1 cellular context compared by ENCODE assay signal in the genomic region with DNA sequence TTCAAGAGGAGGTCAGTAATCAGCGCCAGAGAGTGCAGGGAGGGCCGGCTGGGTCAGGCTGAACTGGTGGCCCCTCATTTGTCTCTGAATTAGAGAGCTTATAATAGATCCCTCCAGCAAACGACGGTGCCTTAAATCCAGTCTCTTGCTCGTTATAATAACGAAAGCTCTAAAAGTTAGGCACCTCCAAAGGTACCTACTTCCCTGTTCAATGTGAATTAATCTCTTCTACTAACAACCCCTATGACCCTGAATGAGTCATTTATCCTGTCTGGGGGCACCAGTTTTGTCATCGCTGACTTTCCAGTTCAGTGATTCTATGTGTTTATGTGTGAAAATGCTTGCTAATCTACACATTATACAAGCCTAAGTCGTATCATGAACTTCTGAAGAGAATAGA.
TF ChIP-seq lines count a peak whose summit lies in the region.

No MANE protein-coding gene starts in this region.

TF ChIP-seq in HEK293, 187 proteins besides CTCF, POLR2A, EP300 and RAD21 (continued from another document):
- TF ChIP-seq ZNF302 (tag by site-specific recombination; IDR thresholded peaks at IDR 0.05; ENCODE audit: low read depth) (no peak), BCL11A (tag by site-specific recombination; IDR thresholded peaks at IDR 0.05; ENCODE audit: low read depth) (peak; percentile 70; the same call in 1 of the 2 replicates), OSR2 (tag by site-specific recombination; IDR thresholded peaks at IDR 0.05) (no peak), ZNF555 (tag by site-specific recombination; conservative IDR thresholded peaks at IDR 0.05) (no peak), ZNF558 (tag by site-specific recombination; IDR thresholded peaks at IDR 0.05) (peak; percentile 8; the same call in 1 of the 2 replicates), ZNF132 (tag by site-specific recombination; IDR thresholded peaks at IDR 0.05; ENCODE audit: borderline replicate concordance) (no peak), ZNF292 (tag by site-specific recombination; IDR thresholded peaks at IDR 0.05; ENCODE audit: borderline replicate concordance, low read depth) (no peak), ZXDB (tag by site-specific recombination; IDR thresholded peaks at IDR 0.05) (peak; percentile 27; the same call in 1 of the 2 replicates), GLIS2 (tag by site-specific recombination; IDR thresholded peaks at IDR 0.05) (peak; percentile 31; the same call in 1 of the 2 replicates), SP7 (tag by site-specific recombination; IDR thresholded peaks at IDR 0.05) (0 out of 2 replicates have a peak, but pooled peaks have one; percentile 14), ZNF404 (tag by site-specific recombination; IDR thresholded peaks at IDR 0.05) (no peak), ZNF660 (tag by site-specific recombination; IDR thresholded peaks at IDR 0.05) (peak; percentile 67), ZNF23 (tag by site-specific recombination; IDR thresholded peaks at IDR 0.05; ENCODE audit: borderline replicate concordance) (no peak), ZNF596 (tag by site-specific recombination; IDR thresholded peaks at IDR 0.05) (no peak), SETDB1 (IDR thresholded peaks at IDR 0.05; ENCODE audit: insufficient read length, low read length) (no peak), KLF10 (tag by site-specific recombination; IDR thresholded peaks at IDR 0.05) (0 out of 2 replicates have a peak, but pooled peaks have one; percentile 5), ZNF335 (tag by site-specific recombination; conservative IDR thresholded peaks at IDR 0.05) (peak; percentile 84), KLF16 (tag by site-specific recombination; IDR thresholded peaks at IDR 0.05) (no peak), ZIC2 (tag by site-specific recombination; IDR thresholded peaks at IDR 0.05) (no peak), ZNF350 (tag by site-specific recombination; IDR thresholded peaks at IDR 0.05) (no peak), PRDM6 (tag by site-specific recombination; IDR thresholded peaks at IDR 0.05) (peak; percentile 32; the same call in 1 of the 2 replicates), ZBTB44 (tag by site-specific recombination; IDR thresholded peaks at IDR 0.05) (no peak), ZNF707 (tag by site-specific recombination; IDR thresholded peaks at IDR 0.05) (0 out of 2 replicates have a peak, but pooled peaks have one; percentile 17), PATZ1 (tag by site-specific recombination; IDR thresholded peaks at IDR 0.05) (peak; percentile 52; the same call in 1 of the 2 replicates), ZNF521 (tag by site-specific recombination; IDR thresholded peaks at IDR 0.05) (no peak), ZNF169 (tag by site-specific recombination; IDR thresholded peaks at IDR 0.05) (no peak), ZNF514 (tag by site-specific recombination; IDR thresholded peaks at IDR 0.05) (no peak), AEBP2 (tag by site-specific recombination; IDR thresholded peaks at IDR 0.05; ENCODE audit: borderline replicate concordance) (no peak), GLI4 (tag by site-specific recombination; IDR thresholded peaks at IDR 0.05) (no peak)
- TF ChIP-seq, protein P1, sequence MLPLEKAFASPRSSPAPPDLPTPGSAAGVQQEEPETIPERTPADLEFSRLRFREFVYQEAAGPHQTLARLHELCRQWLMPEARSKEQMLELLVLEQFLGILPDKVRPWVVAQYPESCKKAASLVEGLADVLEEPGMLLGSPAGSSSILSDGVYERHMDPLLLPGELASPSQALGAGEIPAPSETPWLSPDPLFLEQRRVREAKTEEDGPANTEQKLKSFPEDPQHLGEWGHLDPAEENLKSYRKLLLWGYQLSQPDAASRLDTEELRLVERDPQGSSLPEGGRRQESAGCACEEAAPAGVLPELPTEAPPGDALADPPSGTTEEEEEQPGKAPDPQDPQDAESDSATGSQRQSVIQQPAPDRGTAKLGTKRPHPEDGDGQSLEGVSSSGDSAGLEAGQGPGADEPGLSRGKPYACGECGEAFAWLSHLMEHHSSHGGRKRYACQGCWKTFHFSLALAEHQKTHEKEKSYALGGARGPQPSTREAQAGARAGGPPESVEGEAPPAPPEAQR (tag by site-specific recombination; IDR thresholded peaks at IDR 0.05), result no peak
- TF ChIP-seq, protein P2, sequence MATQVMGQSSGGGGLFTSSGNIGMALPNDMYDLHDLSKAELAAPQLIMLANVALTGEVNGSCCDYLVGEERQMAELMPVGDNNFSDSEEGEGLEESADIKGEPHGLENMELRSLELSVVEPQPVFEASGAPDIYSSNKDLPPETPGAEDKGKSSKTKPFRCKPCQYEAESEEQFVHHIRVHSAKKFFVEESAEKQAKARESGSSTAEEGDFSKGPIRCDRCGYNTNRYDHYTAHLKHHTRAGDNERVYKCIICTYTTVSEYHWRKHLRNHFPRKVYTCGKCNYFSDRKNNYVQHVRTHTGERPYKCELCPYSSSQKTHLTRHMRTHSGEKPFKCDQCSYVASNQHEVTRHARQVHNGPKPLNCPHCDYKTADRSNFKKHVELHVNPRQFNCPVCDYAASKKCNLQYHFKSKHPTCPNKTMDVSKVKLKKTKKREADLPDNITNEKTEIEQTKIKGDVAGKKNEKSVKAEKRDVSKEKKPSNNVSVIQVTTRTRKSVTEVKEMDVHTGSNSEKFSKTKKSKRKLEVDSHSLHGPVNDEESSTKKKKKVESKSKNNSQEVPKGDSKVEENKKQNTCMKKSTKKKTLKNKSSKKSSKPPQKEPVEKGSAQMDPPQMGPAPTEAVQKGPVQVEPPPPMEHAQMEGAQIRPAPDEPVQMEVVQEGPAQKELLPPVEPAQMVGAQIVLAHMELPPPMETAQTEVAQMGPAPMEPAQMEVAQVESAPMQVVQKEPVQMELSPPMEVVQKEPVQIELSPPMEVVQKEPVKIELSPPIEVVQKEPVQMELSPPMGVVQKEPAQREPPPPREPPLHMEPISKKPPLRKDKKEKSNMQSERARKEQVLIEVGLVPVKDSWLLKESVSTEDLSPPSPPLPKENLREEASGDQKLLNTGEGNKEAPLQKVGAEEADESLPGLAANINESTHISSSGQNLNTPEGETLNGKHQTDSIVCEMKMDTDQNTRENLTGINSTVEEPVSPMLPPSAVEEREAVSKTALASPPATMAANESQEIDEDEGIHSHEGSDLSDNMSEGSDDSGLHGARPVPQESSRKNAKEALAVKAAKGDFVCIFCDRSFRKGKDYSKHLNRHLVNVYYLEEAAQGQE (tag by site-specific recombination; IDR thresholded peaks at IDR 0.05), result no peak
- TF ChIP-seq, protein P3, sequence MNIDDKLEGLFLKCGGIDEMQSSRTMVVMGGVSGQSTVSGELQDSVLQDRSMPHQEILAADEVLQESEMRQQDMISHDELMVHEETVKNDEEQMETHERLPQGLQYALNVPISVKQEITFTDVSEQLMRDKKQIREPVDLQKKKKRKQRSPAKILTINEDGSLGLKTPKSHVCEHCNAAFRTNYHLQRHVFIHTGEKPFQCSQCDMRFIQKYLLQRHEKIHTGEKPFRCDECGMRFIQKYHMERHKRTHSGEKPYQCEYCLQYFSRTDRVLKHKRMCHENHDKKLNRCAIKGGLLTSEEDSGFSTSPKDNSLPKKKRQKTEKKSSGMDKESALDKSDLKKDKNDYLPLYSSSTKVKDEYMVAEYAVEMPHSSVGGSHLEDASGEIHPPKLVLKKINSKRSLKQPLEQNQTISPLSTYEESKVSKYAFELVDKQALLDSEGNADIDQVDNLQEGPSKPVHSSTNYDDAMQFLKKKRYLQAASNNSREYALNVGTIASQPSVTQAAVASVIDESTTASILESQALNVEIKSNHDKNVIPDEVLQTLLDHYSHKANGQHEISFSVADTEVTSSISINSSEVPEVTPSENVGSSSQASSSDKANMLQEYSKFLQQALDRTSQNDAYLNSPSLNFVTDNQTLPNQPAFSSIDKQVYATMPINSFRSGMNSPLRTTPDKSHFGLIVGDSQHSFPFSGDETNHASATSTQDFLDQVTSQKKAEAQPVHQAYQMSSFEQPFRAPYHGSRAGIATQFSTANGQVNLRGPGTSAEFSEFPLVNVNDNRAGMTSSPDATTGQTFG (tag by site-specific recombination; IDR thresholded peaks at IDR 0.05; ENCODE audit: borderline replicate concordance), result no peak
